In genomic region chr20:50172347-50173013, GRCh38 we compare ENCODE assay signal across 8 cellular contexts. TPM values are rescaled to one million over a fixed set of nuclear protein-coding genes. Genes with fewer than 3 reads are reported as not detected.
DNase-seq lines count a peak whose midpoint lies in the region; ATAC-seq and TF ChIP-seq lines count a peak whose summit lies in the region.

No MANE protein-coding gene starts in this region.

- H3K9me3 Mint-ChIP-seq in activated T-cell treated with anti-CD3 and anti-CD28 coated beads, Interleukin-2, amount 50 U/mL, for 72 hours = peaks cover 0 to 2% of the 10 kb centered on the region in 2 donors

- H3K27ac Mint-ChIP-seq in activated T-cell treated with anti-CD3 and anti-CD28 coated beads, Interleukin-2, amount 50 U/mL, for 72 hours = no peak overlapping the region

- peak overlapping the region; percentile 19 to 61 for H3K4me3 Mint-ChIP-seq in activated T-cell treated with anti-CD3 and anti-CD28 coated beads, Interleukin-2, amount 50 U/mL, for 72 hours

- peak; percentile 58 to 61 for ATAC-seq in activated T-cell treated with anti-CD3 and anti-CD28 coated beads, Interleukin-2, amount 50 U/mL, for 72 hours (replicated peaks in 1 of 2)
- no peak for ATAC-seq in HG03108 (IDR thresholded peaks at IDR 0.05; ENCODE audit: unreplicated experiment)

- H3K36me3 Mint-ChIP-seq in activated T-cell treated with anti-CD3 and anti-CD28 coated beads, Interleukin-2, amount 50 U/mL, for 72 hours (ENCODE audit: insufficient read depth in 2 of 2) = peaks cover 0 to 2% of the 10 kb centered on the region in 2 donors

- peaks cover 10% of the 10 kb centered on the region for H3K4me1 Mint-ChIP-seq in activated T-cell treated with anti-CD3 and anti-CD28 coated beads, Interleukin-2, amount 50 U/mL, for 72 hours (ENCODE audit: low read depth)

- H3K27me3 Mint-ChIP-seq in activated T-cell treated with anti-CD3 and anti-CD28 coated beads, Interleukin-2, amount 50 U/mL, for 72 hours (ENCODE audit: low read depth) = peaks cover 16% of the 10 kb centered on the region

- peak overlapping the region; percentile 50 for H3K4me3 ChIP-seq in iPS-11a (ENCODE audit: low read depth, low read length)
- H3K4me3 ChIP-seq in retinal pigment epithelial cell (ENCODE audit: low read length) = peak overlapping the region; percentile 64

- TF ChIP-seq CTCF in retinal pigment epithelial cell (conservative IDR thresholded peaks at IDR 0.05; ENCODE audit: low read depth, low read length) = no peak

- DNase-seq in activated T-cell treated with anti-CD3 and anti-CD28 coated beads, Interleukin-2, amount 50 U/mL, for 72 hours = peak in 1 of 2 donors; percentile 25
- DNase-seq in activated T-cell treated with anti-CD3 and anti-CD28 coated beads, Interleukin-2, amount 50 U/mL, for 1 hour = no peak
- DNase-seq in astrocyte of the hippocampus (ENCODE audit: low read depth, low spot score) (peak; percentile 79), retinal pigment epithelial cell (ENCODE audit: low read depth) (no peak)
- no peak for DNase-seq in NK-92 treated with Interleukin-12 subunit alpha and Interleukin-12 subunit beta, amount 100 ng/mL, for 24 hours (lab: John Stamatoyannopoulos, UW)
- no peak for DNase-seq in stimulated activated naive CD4-positive, alpha-beta T cell (lab: John Stamatoyannopoulos, UW)

RNA-seq across cellular contexts. Expression of gene CEBPB, which starts 18.1 kb away (rescaled TPM):
- 100 to 1,000 TPM; 111 to 134 TPM for total RNA-seq in activated T-cell treated with anti-CD3 and anti-CD28 coated beads, Interleukin-2, amount 50 U/mL, for 72 hours

RNA-seq across cellular contexts. Expression of gene PEDS1, which starts 19.0 kb away (rescaled TPM):
- total RNA-seq in activated T-cell treated with anti-CD3 and anti-CD28 coated beads, Interleukin-2, amount 50 U/mL, for 72 hours = 10 to 100 TPM; 14.4 to 17.9 TPM

RNA-seq across cellular contexts. Expression of gene UBE2V1, which starts 59.5 kb away (rescaled TPM):
- total RNA-seq in activated T-cell treated with anti-CD3 and anti-CD28 coated beads, Interleukin-2, amount 50 U/mL, for 72 hours = 100 to 1,000 TPM; 150 to 176 TPM
